Comparison of ENCODE assay signal across 8 cellular contexts in genomic region chr1:89524369-89525168, GRCh38. TPM values are rescaled to one million over a fixed set of nuclear protein-coding genes. Genes with fewer than 3 reads are reported as not detected.
DNase-seq lines count a peak whose midpoint lies in the region; ATAC-seq, FAIRE-seq and TF ChIP-seq lines count a peak whose summit lies in the region.

Gene LRRC8B, plus strand, starts transcription at chr1:89524829. Its CDS starts 57,822 bp downstream, at chr1:89582651.

- H4K20me1 ChIP-seq in PC-9 (ENCODE audit: insufficient read depth): no peaks in the 10 kb centered on the region

- intact Hi-C loops in PC-9 (cut with micrococcal nuclease; ENCODE audit: unreplicated experiment): loop anchor here (2.0 to 5.0 kb wide), 3 partner anchors 22 to 238 kb away; no protein-coding TSS in a partner anchor
- intact Hi-C loops in esophagus muscularis mucosa (cut with DNase I): no loop called here

- H3K27me3 ChIP-seq in HUES48 (ENCODE audit: control insufficient read depth, insufficient read depth, low read length) (no peaks in the 10 kb centered on the region), PC-9 (ENCODE audit: insufficient read depth, low read depth) (no peaks in the 10 kb centered on the region), esophagus muscularis mucosa (no peaks in the 10 kb centered on the region), muscle layer of duodenum (ENCODE audit: low read depth, low read length) (no peaks in the 10 kb centered on the region)

- CTCF ChIA-PET in PC-9 (lab: Charles Lee): no interaction called here

- no peak for FAIRE-seq in D721Med (lab: Jason Lieb, UNC)

- H3K9me2 ChIP-seq in PC-9 (ENCODE audit: insufficient read depth): no peaks in the 10 kb centered on the region

- peak within 1 kb of the TSS; percentile 95 for H2AFZ ChIP-seq in PC-9

- H3K4me2 ChIP-seq in PC-9: peak within 1 kb of the TSS; percentile 82

- peak; percentile 19 for TF ChIP-seq POLR2A in esophagus muscularis mucosa (IDR thresholded peaks at IDR 0.05; ENCODE audit: low read depth)

- peak; percentile 89 for ATAC-seq in GM21390 (IDR thresholded peaks at IDR 0.05; ENCODE audit: unreplicated experiment)

- peak within 1 kb of the TSS; percentile 88 for H3K9ac ChIP-seq in HUES48 (ENCODE audit: low read depth, low read length)

- TF ChIP-seq CTCF in D721Med (IDR thresholded peaks at IDR 0.05; ENCODE audit: insufficient read depth, missing control alignments) (no peak), PC-9 (conservative IDR thresholded peaks at IDR 0.05) (no peak), esophagus muscularis mucosa (IDR thresholded peaks at IDR 0.05) (no peak)

- H3K4me1 ChIP-seq in HUES48 (ENCODE audit: control insufficient read depth, insufficient read depth, low read length) (peaks cover 38% of the 10 kb centered on the region), PC-9 (replicated peaks; ENCODE audit: insufficient read depth) (peaks cover 36% of the 10 kb centered on the region), esophagus muscularis mucosa (peaks cover 8 to 31% (median 22%) of the 10 kb centered on the region in 4 donors), muscle layer of duodenum (ENCODE audit: control insufficient read depth in 1 of 2, insufficient read depth in 2 of 2, low read length in 2 of 2) (peaks cover 0 to 9% of the 10 kb centered on the region in 2 donors)

- POLR2A ChIA-PET in PC-9 (lab: Charles Lee; ENCODE audit: unreplicated experiment): interaction anchor here (0.7 kb wide), 1 partner anchor 468 kb away, joined by 4 read pairs; no protein-coding TSS in a partner anchor

- no peaks in the 10 kb centered on the region for H3K9me3 ChIP-seq in HUES48 (ENCODE audit: control insufficient read depth, insufficient read depth, low read length)
- H3K9me3 ChIP-seq in PC-9 (ENCODE audit: insufficient read depth, low read depth): no peaks in the 10 kb centered on the region
- no peaks in the 10 kb centered on the region for H3K9me3 ChIP-seq in esophagus muscularis mucosa
- H3K9me3 ChIP-seq in muscle layer of duodenum (ENCODE audit: control insufficient read depth in 1 of 2, low read length in 2 of 2): no peaks in the 10 kb centered on the region

- TF ChIP-seq EP300 in esophagus muscularis mucosa (IDR thresholded peaks at IDR 0.05): no peak

- peak within 1 kb of the TSS; percentile 95 for H3K27ac ChIP-seq in HUES48 (ENCODE audit: low read depth, low read length)
- H3K27ac ChIP-seq in PC-9: peak within 1 kb of the TSS; percentile 92
- H3K27ac ChIP-seq in esophagus muscularis mucosa (replicated peaks in 1 of 4): peak within 1 kb of the TSS; percentile 85 to 94 (median 91)
- H3K27ac ChIP-seq in muscle layer of duodenum (ENCODE audit: low read length): peak within 1 kb of the TSS; percentile 85

- peaks cover 49% of the 10 kb centered on the region for H3K79me2 ChIP-seq in PC-9 (ENCODE audit: low read depth)

- H3K36me3 ChIP-seq in HUES48 (ENCODE audit: control insufficient read depth, insufficient read depth, low read length) (peaks cover 4% of the 10 kb centered on the region; the same call in 1 of the 2 replicates), PC-9 (ENCODE audit: low read depth) (0 out of 2 replicates have a peak, but pooled peaks cover 10% of the 10 kb centered on the region), esophagus muscularis mucosa (peaks cover 0 to 4% (median 2%) of the 10 kb centered on the region in 4 donors), muscle layer of duodenum (ENCODE audit: control insufficient read depth in 1 of 2, insufficient read depth in 2 of 2, low read length in 2 of 2) (no peaks in the 10 kb centered on the region)

- DNase-seq in D721Med (ENCODE audit: insufficient read length, low spot score) (peak; percentile 51), PC-9 (peak; percentile 84 to 91), esophagus muscularis mucosa (ENCODE audit: extremely low spot score) (peak; percentile 95)
- peak; percentile 92 to 93 for DNase-seq in activated T-cell treated with anti-CD3 and anti-CD28 coated beads, Interleukin-2, amount 50 U/mL, for 48 hours
- DNase-seq in stimulated activated CD8-positive, alpha-beta memory T cell treated with anti-CD3 and anti-CD28 coated beads, Interleukin-7, amount 100 ng/mL, for 24 hours (ENCODE audit: low read depth): peak; percentile 82

- H3K4me3 ChIP-seq in HUES48 (ENCODE audit: low read depth, low read length): peak within 1 kb of the TSS; percentile 94
- peak within 1 kb of the TSS; percentile 77 for H3K4me3 ChIP-seq in PC-9
- peak within 1 kb of the TSS; percentile 77 to 98 (median 96) for H3K4me3 ChIP-seq in esophagus muscularis mucosa
- H3K4me3 ChIP-seq in muscle layer of duodenum (ENCODE audit: low read depth in 1 of 2, low read length in 2 of 2): peak within 1 kb of the TSS; percentile 89 to 92

- 0% methylated on average over 17 of the region's 85 CpGs for WGBS in esophagus muscularis mucosa

- peaks cover 12% of the 10 kb centered on the region; the same call in 1 of the 2 replicates for H3F3A ChIP-seq in PC-9 (ENCODE audit: insufficient read depth, low read depth)

- no TSS peak for BruUV-seq in PC-9 (replicated peaks; lab: Mats Ljungman, UMichigan)

RNA-seq across cellular contexts. Expression of gene LRRC8B, which starts in this region (rescaled TPM):
- total RNA-seq in PC-9 (2021): 11.7 and 15.0 TPM in 2 replicates
- 1 to 10 TPM; 3.3 to 9.2 (median 4.1) TPM for total RNA-seq in esophagus muscularis mucosa

Comparison
In these comparisons a context has a peak if more than half of its experiments do, and no peak if none do; other contexts are left out.
1. Peak in every context shown above with its lines: DNase-seq, ATAC-seq, H3K4me3 ChIP-seq and H3K27ac ChIP-seq.